ENCODE assay signal across 13 cellular contexts in genomic region chr6:25959890-25960531, GRCh38. TPM values are rescaled to one million over a fixed set of nuclear protein-coding genes. Genes with fewer than 3 reads are reported as not detected.
DNase-seq lines count a peak whose midpoint lies in the region; ATAC-seq and TF ChIP-seq lines count a peak whose summit lies in the region.
"Had no signal": no experiment of that assay in that cellular context is flagged by ENCODE, and none has a peak within 500 bp of the region (broad histone marks: within the 10 kb centered on the region; RNA-seq: fewer than 3 reads in every experiment).

No MANE protein-coding gene starts in this region.

- H3K27ac ChIP-seq in DOHH2 (ENCODE audit: low read depth, low read length) (no peak overlapping the region), spleen (peak overlapping the region in 3 of 8 donors; percentile 96 to 97 (median 97))
- H3K27ac ChIP-seq: testis had no signal

- no peaks in the 10 kb centered on the region for H3K27me3 ChIP-seq in DOHH2 (ENCODE audit: control insufficient read depth, low read length)
- no peaks in the 10 kb centered on the region for H3K27me3 ChIP-seq in spleen (replicated peaks in 1 of 7)
- H3K27me3 ChIP-seq: testis had no signal

- no peak for ATAC-seq in activated CD8-positive, alpha-beta T cell treated with anti-CD3 and anti-CD28 coated beads, Interleukin-2, amount 10 ng/mL, durations not matched to agents 7 days and 5 days
- ATAC-seq in HG03354 (IDR thresholded peaks at IDR 0.05; ENCODE audit: poor library complexity, severe bottlenecking, unreplicated experiment) = no peak

- peak overlapping the region; percentile 65 for H3K27ac Mint-ChIP-seq in activated CD8-positive, alpha-beta T cell treated with anti-CD3 and anti-CD28 coated beads, Interleukin-2, amount 10 ng/mL, durations not matched to agents 7 days and 5 days

- H3K4me1 ChIP-seq in DOHH2 (ENCODE audit: control insufficient read depth, low read length) (peaks cover 41% of the 10 kb centered on the region), spleen (peaks cover 16 to 59% (median 46%) of the 10 kb centered on the region in 6 donors)
- H3K4me1 ChIP-seq: testis had no signal

- no peaks in the 10 kb centered on the region for H4K20me1 ChIP-seq in DOHH2 (ENCODE audit: control insufficient read depth, insufficient read depth, low read depth, low read length)

- TF ChIP-seq POLR2A in spleen (IDR thresholded peaks at IDR 0.05) = no peak

- intact Hi-C loops in spleen (cut with DNase I; ENCODE audit: low total_unique reads) = no loop called here

- H3F3A ChIP-seq in DOHH2 (ENCODE audit: control insufficient read depth, insufficient read depth) = peaks cover 4% of the 10 kb centered on the region

- peak overlapping the region; percentile 27 for H3K4me2 ChIP-seq in DOHH2 (ENCODE audit: low read length)

- H3K4me3 ChIP-seq in DOHH2 (ENCODE audit: low read length) (peak overlapping the region; percentile 4; the same call in 1 of the 2 replicates), spleen (no peak overlapping the region)
- H3K4me3 ChIP-seq: testis had no signal

- H3K36me3 ChIP-seq in DOHH2 (ENCODE audit: control insufficient read depth, low read length) (peaks cover 17% of the 10 kb centered on the region), spleen (peaks cover 0 to 10% (median 5%) of the 10 kb centered on the region in 6 donors)

- H3K9me3 Mint-ChIP-seq in activated CD8-positive, alpha-beta T cell treated with anti-CD3 and anti-CD28 coated beads, Interleukin-2, amount 10 ng/mL, durations not matched to agents 7 days and 5 days (ENCODE audit: insufficient read depth) = peaks cover 9% of the 10 kb centered on the region

- no peaks in the 10 kb centered on the region for H3K9me2 ChIP-seq in DOHH2 (replicated peaks; ENCODE audit: control insufficient read depth, low read length)

- TF ChIP-seq CTCF in DOHH2 (IDR thresholded peaks at IDR 0.05; ENCODE audit: low read depth, low read length, poor library complexity, severe bottlenecking) = no peak
- TF ChIP-seq CTCF in spleen (IDR thresholded peaks at IDR 0.05 in 8 of 11, conservative IDR thresholded peaks at IDR 0.05 in 3 of 11) = no peak

- POLR2A ChIA-PET in activated CD8-positive, alpha-beta T cell treated with anti-CD3 and anti-CD28 coated beads, Interleukin-2, amount 10 ng/mL, durations not matched to agents 7 days and 5 days (lab: Charles Lee) = interaction anchor here (1.2 kb wide), 1 partner anchor 60 kb away, joined by 6 read pairs; a partner anchor contains a TSS

- peak overlapping the region; percentile 5 for H3K4me3 Mint-ChIP-seq in activated CD8-positive, alpha-beta T cell treated with anti-CD3 and anti-CD28 coated beads, Interleukin-2, amount 10 ng/mL, durations not matched to agents 7 days and 5 days

- peaks cover 52% of the 10 kb centered on the region for H3K4me1 Mint-ChIP-seq in activated CD8-positive, alpha-beta T cell treated with anti-CD3 and anti-CD28 coated beads, Interleukin-2, amount 10 ng/mL, durations not matched to agents 7 days and 5 days (ENCODE audit: low read depth)

- H3K36me3 Mint-ChIP-seq in activated CD8-positive, alpha-beta T cell treated with anti-CD3 and anti-CD28 coated beads, Interleukin-2, amount 10 ng/mL, durations not matched to agents 7 days and 5 days (ENCODE audit: low read depth) = peaks cover 37% of the 10 kb centered on the region

- no peaks in the 10 kb centered on the region for H3K27me3 Mint-ChIP-seq in activated CD8-positive, alpha-beta T cell treated with anti-CD3 and anti-CD28 coated beads, Interleukin-2, amount 10 ng/mL, durations not matched to agents 7 days and 5 days (ENCODE audit: low read depth)

- DNase-seq in AG08395 (ENCODE audit: low spot score) = peak; percentile 20
- no peak for DNase-seq in activated CD8-positive, alpha-beta T cell treated with anti-CD3 and anti-CD28 coated beads, Interleukin-2, amount 10 ng/mL, durations not matched to agents 7 days and 5 days
- DNase-seq in fibroblast of peridontal ligament (ENCODE audit: extremely low read depth) = peak; percentile 13
- DNase-seq in NCI-H69 (lab: John Stamatoyannopoulos, UW) = no peak
- no peak for DNase-seq in NCI-H2107 (lab: John Stamatoyannopoulos, UW)
- no peak for DNase-seq in spleen
- DNase-seq: NCI-H1436, NCI-H526, testis had no signal

- CTCF ChIA-PET in activated CD8-positive, alpha-beta T cell treated with anti-CD3 and anti-CD28 coated beads, Interleukin-2, amount 10 ng/mL, durations not matched to agents 7 days and 5 days (lab: Charles Lee) = interaction anchor here (1.0 to 2.3 kb wide), 6 partner anchors 13 to 240 kb away, joined by 3 to 7 read pairs (median 6); a partner anchor contains a TSS

- H3K79me2 ChIP-seq in DOHH2 (ENCODE audit: control insufficient read depth, low read length) = peaks cover 23% of the 10 kb centered on the region

- WGBS in spleen, 5 donors = 35 to 51% (median 43%) methylated on average over 2 of the region's 2 CpGs

- peaks cover 26% of the 10 kb centered on the region; the same call in 1 of the 2 replicates for H3K9me3 ChIP-seq in DOHH2 (ENCODE audit: control insufficient read depth, insufficient read depth, low read length)
- H3K9me3 ChIP-seq in spleen = no peaks in the 10 kb centered on the region
- H3K9me3 ChIP-seq: testis had no signal

RNA-seq across cellular contexts. Expression of gene TRIM38, which starts 2.6 kb away (rescaled TPM):
- 10 to 100 TPM; 19.1 to 19.5 TPM for total RNA-seq in activated CD8-positive, alpha-beta T cell treated with anti-CD3 and anti-CD28 coated beads, Interleukin-2, amount 10 ng/mL, durations not matched to agents 7 days and 5 days
- total RNA-seq in spleen = 10 to 100 TPM; 25.7 to 34.4 (median 30.3) TPM
- 10 to 100 TPM in 1 of 3 donors, 1 to 10 TPM in 2; 8.0 to 14.4 (median 9.6) TPM for polyA plus RNA-seq in spleen

RNA-seq across cellular contexts. Expression of gene SLC17A2, which starts 29.5 kb away (rescaled TPM):
- not detected for total RNA-seq in activated CD8-positive, alpha-beta T cell treated with anti-CD3 and anti-CD28 coated beads, Interleukin-2, amount 10 ng/mL, durations not matched to agents 7 days and 5 days
- total RNA-seq in spleen = not detected
- not detected for polyA plus RNA-seq in spleen
- total RNA-seq: mononuclear cell had no signal
- polyA plus RNA-seq: CD14-positive monocyte had no signal

Comparison
In these comparisons a context has a peak if more than half of its experiments do, and no peak if none do; other contexts are left out.
1. DNase-seq: peak in AG08395 (single experiment) and fibroblast of peridontal ligament (single experiment); none in activated CD8-positive, alpha-beta T cell treated with anti-CD3 and anti-CD28 coated beads, Interleukin-2, amount 10 ng/mL, durations not matched to agents 7 days and 5 days (single experiment), NCI-H69 (single experiment), NCI-H2107 (single experiment) and spleen (single experiment).